ENCODE assay signal across 8 cellular contexts in the genomic region with DNA sequence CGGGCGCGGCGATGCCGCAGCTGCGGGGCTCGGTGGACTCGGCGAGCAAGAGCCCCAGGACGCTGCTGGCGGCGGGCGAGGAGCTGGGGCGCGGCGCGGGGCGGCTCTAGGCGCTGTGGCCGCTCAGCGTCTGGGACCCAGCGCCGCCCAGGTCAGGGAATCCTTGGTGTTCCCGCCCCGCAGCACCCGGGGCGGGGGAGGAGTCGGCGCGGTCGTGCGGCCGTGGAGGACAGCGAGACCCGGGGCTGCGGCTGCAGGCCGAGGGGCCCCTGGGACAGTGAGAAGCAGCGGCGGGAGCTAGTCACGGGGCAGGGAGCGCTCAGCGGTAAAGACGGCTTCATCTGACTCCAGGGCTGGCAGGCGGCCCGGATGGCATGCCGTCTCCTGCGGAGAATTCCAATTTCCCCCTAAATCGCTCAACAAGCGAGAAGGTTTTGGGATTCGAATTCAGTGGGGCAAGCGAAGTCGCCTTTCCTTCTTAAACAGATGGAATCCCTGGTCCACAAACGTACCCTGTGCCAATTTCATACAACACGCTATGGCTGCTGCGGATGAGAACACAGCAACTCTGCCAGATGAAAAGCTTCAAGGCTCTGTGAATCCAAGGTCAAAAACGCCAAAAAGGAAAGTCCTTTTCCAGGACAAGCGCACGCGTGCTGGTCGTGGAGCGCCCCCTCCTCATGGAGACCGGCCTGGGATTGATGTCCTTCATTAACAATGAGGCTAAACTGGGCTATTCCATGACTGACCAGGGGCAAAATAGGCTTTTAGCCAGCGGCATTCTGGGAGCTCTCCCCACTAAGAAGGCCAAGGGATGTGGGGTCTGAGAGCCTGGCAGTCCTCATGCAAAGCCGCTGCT. TPM values are rescaled to one million over a fixed set of nuclear protein-coding genes. Genes with fewer than 3 reads are reported as not detected.
DNase-seq lines count a peak whose midpoint lies in the region; ATAC-seq and TF ChIP-seq lines count a peak whose summit lies in the region.

No MANE protein-coding gene starts in this region.

- peaks cover 0 to 47% (median 0%) of the 10 kb centered on the region in 7 donors for H3K27me3 ChIP-seq in heart right ventricle

- 2% methylated on average over 64 of the region's 64 CpGs for WGBS in heart right ventricle, 2 donors

- peaks cover 0 to 15% (median 5%) of the 10 kb centered on the region in 9 donors for H3K4me1 ChIP-seq in heart right ventricle

- intact Hi-C loops in heart right ventricle (cut with DNase I) = no loop called here

- peak; percentile 87 for DNase-seq in GM03348 (ENCODE audit: low spot score)
- DNase-seq in NCI-H1930 (lab: John Stamatoyannopoulos, UW) = peak; percentile 44 to 67
- DNase-seq in anterior cingulate cortex (lab: John Stamatoyannopoulos, UW) = peak in 52 of 58 donors; percentile 6 to 66 (median 30)
- peak; percentile 40 to 68 for DNase-seq in heart right ventricle
- DNase-seq in omental fat pad (ENCODE audit: low spot score) = no peak
- no peak for DNase-seq in GOT3 (lab: John Stamatoyannopoulos, UW)
- DNase-seq in activated CD4-positive, CD25-positive, alpha-beta regulatory T cell (lab: John Stamatoyannopoulos, UW) = no peak

- peak; percentile 92 to 98 (median 95) for ATAC-seq in heart right ventricle
- ATAC-seq in omental fat pad (ENCODE audit: low FRiP score) = peak; percentile 77
- ATAC-seq in HG02970 (IDR thresholded peaks at IDR 0.05; ENCODE audit: low FRiP score, unreplicated experiment) = no peak

- TF ChIP-seq CTCF in heart right ventricle (IDR thresholded peaks at IDR 0.05) (no peak), omental fat pad (IDR thresholded peaks at IDR 0.05) (no peak)

- H3K36me3 ChIP-seq in heart right ventricle = no peaks in the 10 kb centered on the region

- H3K4me3 ChIP-seq in heart right ventricle = peak overlapping the region; percentile 41 to 71 (median 60)

- no peaks in the 10 kb centered on the region for H3K9me3 ChIP-seq in heart right ventricle

- peak overlapping the region in 9 of 10 donors; percentile 56 to 88 (median 75) for H3K27ac ChIP-seq in heart right ventricle

RNA-seq across cellular contexts. Expression of a gene that starts 4.2 kb away (rescaled TPM):
- total RNA-seq in heart right ventricle (under 1 TPM in 5 of 10 donors, not detected in 5; 0.10 to 0.57 (median 0.19) TPM), omental fat pad (not detected)
- polyA plus RNA-seq in heart right ventricle = under 1 TPM; 0.03 to 0.29 TPM

RNA-seq across cellular contexts. Expression of a gene that starts 17.3 kb away (rescaled TPM):
- total RNA-seq in heart right ventricle = 1 to 10 TPM; 3.3 to 5.5 (median 4.1) TPM
- 1 to 10 TPM; 1.8 to 1.9 TPM for polyA plus RNA-seq in heart right ventricle
- total RNA-seq in omental fat pad = 10 to 100 TPM in 1 of 4 donors, 1 to 10 TPM in 3; 7.3 to 22.2 (median 8.1) TPM

RNA-seq across cellular contexts. Expression of a gene that starts 31.5 kb away (rescaled TPM):
- total RNA-seq in heart right ventricle = 10 to 100 TPM in 6 of 10 donors, 1 to 10 TPM in 4; 9.2 to 14.1 (median 10.4) TPM
- polyA plus RNA-seq in heart right ventricle = 10 to 100 TPM in 1 of 2 donors, 1 to 10 TPM in 1; 5.7 to 26.6 TPM
- 10 to 100 TPM in 1 of 4 donors, 1 to 10 TPM in 3; 5.3 to 15.0 (median 9.2) TPM for total RNA-seq in omental fat pad

RNA-seq across cellular contexts. Expression of a gene that starts 44.5 kb away (rescaled TPM):
- total RNA-seq in heart right ventricle = 1 to 10 TPM; 2.8 to 5.7 (median 4.4) TPM
- 1 to 10 TPM; 1.2 to 6.4 TPM for polyA plus RNA-seq in heart right ventricle
- total RNA-seq in omental fat pad = 1 to 10 TPM; 1.4 to 4.4 (median 2.8) TPM

RNA-seq across cellular contexts. Expression of a gene that starts 50.5 kb away (rescaled TPM):
- total RNA-seq in heart right ventricle (10 to 100 TPM in 8 of 10 donors, 1 to 10 TPM in 2; 9.5 to 18.0 (median 12.7) TPM), omental fat pad (10 to 100 TPM in 3 of 4 donors, 1 to 10 TPM in 1; 9.6 to 25.1 (median 13.8) TPM)
- polyA plus RNA-seq in heart right ventricle = 1 to 10 TPM; 5.4 to 6.2 TPM

Comparison
In these comparisons a context has a peak if more than half of its experiments do, and no peak if none do; other contexts are left out.
1. DNase-seq: peak in GM03348 (single experiment), NCI-H1930 (2 of 2), anterior cingulate cortex (52 of 58) and heart right ventricle (2 of 2); none in omental fat pad (single experiment), GOT3 (single experiment) and activated CD4-positive, CD25-positive, alpha-beta regulatory T cell (0 of 4).